2 cellular contexts compared by ENCODE assay signal in genomic region chr1:231337043-231337471, GRCh38.
TF ChIP-seq lines count a peak whose summit lies in the region.

No MANE protein-coding gene starts in this region.

TF ChIP-seq in GM23338, 12 proteins besides CTCF, POLR2A, EP300 and RAD21 (continued from another document):
- no peak for TF ChIP-seq REST (IDR thresholded peaks at IDR 0.05; ENCODE audit: unreplicated experiment)
- TF ChIP-seq NANOG (IDR thresholded peaks at IDR 0.05; ENCODE audit: borderline replicate concordance) = no peak
- no peak for TF ChIP-seq JUNB (IDR thresholded peaks at IDR 0.05; ENCODE audit: unreplicated experiment)
- TF ChIP-seq EZH2 (IDR thresholded peaks at IDR 0.05; ENCODE audit: low read depth, unreplicated experiment) = no peak

TF ChIP-seq in endothelial cell of umbilical vein, 7 proteins besides CTCF, POLR2A, EP300 and RAD21 (continued from another document):
- TF ChIP-seq EZH2 (IDR thresholded peaks at IDR 0.05; ENCODE audit: borderline replicate concordance, low read depth, low read length, severe bottlenecking) = no peak
- TF ChIP-seq JUN (IDR thresholded peaks at IDR 0.05; ENCODE audit: borderline replicate concordance, insufficient read depth, insufficient read length, low read depth) = no peak
- no peak for TF ChIP-seq MAX (IDR thresholded peaks at IDR 0.05; ENCODE audit: insufficient read depth, insufficient read length)
